Comparison of ENCODE assay signal across 21 cellular contexts in the genomic region with DNA sequence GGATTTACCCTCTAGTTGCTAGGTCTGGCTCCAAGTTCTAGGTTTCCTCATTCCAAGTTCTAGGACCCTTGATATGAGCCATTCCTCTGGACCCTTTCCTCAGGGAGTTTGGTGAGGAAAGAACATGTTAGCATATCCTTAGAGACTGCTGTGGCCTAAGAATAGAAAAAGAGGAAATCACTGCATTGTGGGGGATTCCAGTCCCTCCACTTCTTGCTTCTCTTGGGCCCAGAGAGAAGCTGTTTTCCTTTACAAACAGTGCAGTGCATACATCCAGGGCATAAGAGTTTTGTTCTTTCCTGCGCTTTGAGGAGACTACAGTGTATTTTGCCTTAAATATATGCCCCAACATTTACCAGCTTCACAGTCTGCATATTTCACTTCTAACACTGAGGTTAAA. TPM values are rescaled to one million over a fixed set of nuclear protein-coding genes. Genes with fewer than 3 reads are reported as not detected.
DNase-seq lines count a peak whose midpoint lies in the region; ATAC-seq, FAIRE-seq and TF ChIP-seq lines count a peak whose summit lies in the region.
"Had no signal": no experiment of that assay in that cellular context is flagged by ENCODE, and none has a peak within 500 bp of the region (broad histone marks: within the 10 kb centered on the region; RNA-seq: fewer than 3 reads in every experiment).

No MANE protein-coding gene starts in this region.

- H3K27me3 Mint-ChIP-seq in memory B cell = peaks cover 3% of the 10 kb centered on the region

- TF ChIP-seq RAD21 in SK-N-SH (IDR thresholded peaks at IDR 0.05; ENCODE audit: low read length) = no peak

- no peak for TF ChIP-seq POLR2A in tibial nerve (IDR thresholded peaks at IDR 0.05)

- H3K4me2 ChIP-seq in SK-N-SH = 0 out of 2 replicates have a peak overlapping the region, but pooled peaks have one; percentile 3
- H3K4me2 ChIP-seq: PC-9 had no signal

- H3K4me1 ChIP-seq in SK-N-SH (ENCODE audit: control insufficient read depth in 1 of 2, insufficient read depth in 2 of 2, low read depth in 1 of 2, low read length in 1 of 2) (peaks cover 0 to 16% of the 10 kb centered on the region in 2 experiments), tibial nerve (no peaks in the 10 kb centered on the region)

- H3K4me1 Mint-ChIP-seq in memory B cell = peaks cover 12% of the 10 kb centered on the region

- WGBS in SK-N-SH (ENCODE audit: low lambda C conversion rate) = 38% methylated on average over 1 of the region's 1 CpG
- WGBS in tibial nerve, 2 donors = 86 to 90% methylated on average over 1 of the region's 1 CpG

- H3K9me3 ChIP-seq in SK-N-SH (no peaks in the 10 kb centered on the region), tibial nerve (no peaks in the 10 kb centered on the region)

- H3K4me3 ChIP-seq in SK-N-SH (ENCODE audit: low read depth in 2 of 2, low read length in 1 of 2) (no peak overlapping the region), tibial nerve (no peak overlapping the region)
- H3K4me3 ChIP-seq: PC-9, SJCRH30 had no signal

- H3K4me3 Mint-ChIP-seq in memory B cell = no peak overlapping the region
- H3K4me3 Mint-ChIP-seq: CD4-positive, alpha-beta T cell had no signal

- CTCF ChIA-PET in SK-N-SH (lab: Yijun Ruan, JAX) = interaction anchor here (0.9 to 1.1 kb wide), 3 partner anchors 15 to 36 kb away, joined by 3 read pairs; no protein-coding TSS in a partner anchor

- H3F3A ChIP-seq in SK-N-SH (replicated peaks; ENCODE audit: insufficient read depth) = peaks cover 12% of the 10 kb centered on the region

- H3K27ac ChIP-seq in SK-N-SH (ENCODE audit: low read depth in 2 of 2, low read length in 1 of 2) (no peak overlapping the region), tibial nerve (no peak overlapping the region)
- H3K27ac ChIP-seq: PC-9, SJCRH30 had no signal

- DNase-seq in Ammon's horn (ENCODE audit: low spot score) (peak; percentile 14), GM18507 (ENCODE audit: extremely low spot score, insufficient read length, low read depth) (no peak), SK-N-SH (no peak), memory B cell (ENCODE audit: low spot score in 2 of 2) (no peak), omental fat pad (ENCODE audit: low spot score) (no peak), 8988T (no peak), tibial nerve (ENCODE audit: low spot score in 2 of 2) (no peak)
- DNase-seq in activated CD4-positive, alpha-beta T cell treated with anti-CD3 and anti-CD28 coated beads for 4 hours = no peak
- DNase-seq: Calu3; CD4-positive, alpha-beta T cell; DMS53; H7; Karpas-422; NCI-H1436; NCI-H2081; NCI-H510A; NCI-H82; PC-9; SJCRH30; T-helper 1 cell had no signal

- no peak overlapping the region for H3K27ac Mint-ChIP-seq in memory B cell
- H3K27ac Mint-ChIP-seq: CD4-positive, alpha-beta T cell had no signal

- no peak for TF ChIP-seq EP300 in SK-N-SH (IDR thresholded peaks at IDR 0.05; ENCODE audit: borderline replicate concordance in 1 of 2, low read depth in 1 of 2, low read length in 1 of 2)
- TF ChIP-seq EP300 in tibial nerve (IDR thresholded peaks at IDR 0.05) = no peak

- H3K36me3 Mint-ChIP-seq in memory B cell = no peaks in the 10 kb centered on the region

- peaks cover 3% of the 10 kb centered on the region for H3K9me3 Mint-ChIP-seq in memory B cell
- H3K9me3 Mint-ChIP-seq: CD4-positive, alpha-beta T cell had no signal

- no peaks in the 10 kb centered on the region for H3K79me2 ChIP-seq in SK-N-SH (ENCODE audit: insufficient read depth)

- H3K9me2 ChIP-seq in SK-N-SH = no peaks in the 10 kb centered on the region

- peaks cover 4% of the 10 kb centered on the region; the same call in 1 of the 2 replicates for H3K27me3 ChIP-seq in SK-N-SH (ENCODE audit: insufficient read depth)
- no peaks in the 10 kb centered on the region for H3K27me3 ChIP-seq in tibial nerve
- H3K27me3 ChIP-seq: SJCRH30 had no signal

- no peaks in the 10 kb centered on the region for H3K36me3 ChIP-seq in SK-N-SH (replicated peaks in 1 of 2; ENCODE audit: control insufficient read depth in 1 of 2, insufficient read depth in 2 of 2, low read length in 1 of 2)
- no peaks in the 10 kb centered on the region for H3K36me3 ChIP-seq in tibial nerve
- H3K36me3 ChIP-seq: SJCRH30 had no signal

- no peak for TF ChIP-seq CTCF in SK-N-SH (IDR thresholded peaks at IDR 0.05)
- TF ChIP-seq CTCF in omental fat pad (IDR thresholded peaks at IDR 0.05) = no peak
- TF ChIP-seq CTCF in tibial nerve (IDR thresholded peaks at IDR 0.05) = no peak

- no peak overlapping the region for H3K9ac ChIP-seq in SK-N-SH

- no peaks in the 10 kb centered on the region for H4K20me1 ChIP-seq in SK-N-SH (ENCODE audit: insufficient read depth)

- ATAC-seq in memory B cell (ENCODE audit: low read depth) (peak; percentile 35), omental fat pad (ENCODE audit: low FRiP score) (no peak)

- peak; percentile 44 for FAIRE-seq in GM18507 (lab: Jason Lieb, UNC)
- FAIRE-seq: A204.1 had no signal

- H2AFZ ChIP-seq in SK-N-SH (ENCODE audit: low read depth) = no peak overlapping the region
- H2AFZ ChIP-seq: PC-9 had no signal

- POLR2A ChIA-PET in SK-N-SH (lab: Yijun Ruan, JAX) = no interaction called here

TF ChIP-seq in SK-N-SH, 30 proteins besides CTCF, POLR2A, EP300 and RAD21 (continues in another document):
- TF ChIP-seq FOSL2 (IDR thresholded peaks at IDR 0.05; ENCODE audit: borderline replicate concordance, low read depth) = no peak
- TF ChIP-seq, protein P1, sequence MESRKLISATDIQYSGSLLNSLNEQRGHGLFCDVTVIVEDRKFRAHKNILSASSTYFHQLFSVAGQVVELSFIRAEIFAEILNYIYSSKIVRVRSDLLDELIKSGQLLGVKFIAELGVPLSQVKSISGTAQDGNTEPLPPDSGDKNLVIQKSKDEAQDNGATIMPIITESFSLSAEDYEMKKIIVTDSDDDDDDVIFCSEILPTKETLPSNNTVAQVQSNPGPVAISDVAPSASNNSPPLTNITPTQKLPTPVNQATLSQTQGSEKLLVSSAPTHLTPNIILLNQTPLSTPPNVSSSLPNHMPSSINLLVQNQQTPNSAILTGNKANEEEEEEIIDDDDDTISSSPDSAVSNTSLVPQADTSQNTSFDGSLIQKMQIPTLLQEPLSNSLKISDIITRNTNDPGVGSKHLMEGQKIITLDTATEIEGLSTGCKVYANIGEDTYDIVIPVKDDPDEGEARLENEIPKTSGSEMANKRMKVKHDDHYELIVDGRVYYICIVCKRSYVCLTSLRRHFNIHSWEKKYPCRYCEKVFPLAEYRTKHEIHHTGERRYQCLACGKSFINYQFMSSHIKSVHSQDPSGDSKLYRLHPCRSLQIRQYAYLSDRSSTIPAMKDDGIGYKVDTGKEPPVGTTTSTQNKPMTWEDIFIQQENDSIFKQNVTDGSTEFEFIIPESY (IDR thresholded peaks at IDR 0.05; ENCODE audit: borderline replicate concordance, low read depth) = no peak
- no peak for TF ChIP-seq YY1 (IDR thresholded peaks at IDR 0.05; ENCODE audit: low read depth)
- no peak for TF ChIP-seq MAX (IDR thresholded peaks at IDR 0.05; ENCODE audit: low read depth)
- no peak for TF ChIP-seq RFX5 (IDR thresholded peaks at IDR 0.05; ENCODE audit: low read length)
- TF ChIP-seq, protein P2, sequence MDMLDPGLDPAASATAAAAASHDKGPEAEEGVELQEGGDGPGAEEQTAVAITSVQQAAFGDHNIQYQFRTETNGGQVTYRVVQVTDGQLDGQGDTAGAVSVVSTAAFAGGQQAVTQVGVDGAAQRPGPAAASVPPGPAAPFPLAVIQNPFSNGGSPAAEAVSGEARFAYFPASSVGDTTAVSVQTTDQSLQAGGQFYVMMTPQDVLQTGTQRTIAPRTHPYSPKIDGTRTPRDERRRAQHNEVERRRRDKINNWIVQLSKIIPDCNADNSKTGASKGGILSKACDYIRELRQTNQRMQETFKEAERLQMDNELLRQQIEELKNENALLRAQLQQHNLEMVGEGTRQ (IDR thresholded peaks at IDR 0.05; ENCODE audit: borderline replicate concordance, low read depth, low read length) = no peak
- TF ChIP-seq, protein P3, sequence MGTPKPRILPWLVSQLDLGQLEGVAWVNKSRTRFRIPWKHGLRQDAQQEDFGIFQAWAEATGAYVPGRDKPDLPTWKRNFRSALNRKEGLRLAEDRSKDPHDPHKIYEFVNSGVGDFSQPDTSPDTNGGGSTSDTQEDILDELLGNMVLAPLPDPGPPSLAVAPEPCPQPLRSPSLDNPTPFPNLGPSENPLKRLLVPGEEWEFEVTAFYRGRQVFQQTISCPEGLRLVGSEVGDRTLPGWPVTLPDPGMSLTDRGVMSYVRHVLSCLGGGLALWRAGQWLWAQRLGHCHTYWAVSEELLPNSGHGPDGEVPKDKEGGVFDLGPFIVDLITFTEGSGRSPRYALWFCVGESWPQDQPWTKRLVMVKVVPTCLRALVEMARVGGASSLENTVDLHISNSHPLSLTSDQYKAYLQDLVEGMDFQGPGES (IDR thresholded peaks at IDR 0.05; ENCODE audit: low read depth, low read length) = no peak
- TF ChIP-seq PBX3 (IDR thresholded peaks at IDR 0.05) = no peak
- no peak for TF ChIP-seq POLR2AphosphoS5 (IDR thresholded peaks at IDR 0.05; ENCODE audit: low read depth, low read length)
- no peak for TF ChIP-seq CHD2 (IDR thresholded peaks at IDR 0.05; ENCODE audit: low read length, partially characterized antibody)
- no peak for TF ChIP-seq EZH2phosphoT487 (IDR thresholded peaks at IDR 0.05; ENCODE audit: borderline replicate concordance, low read depth)
- no peak for TF ChIP-seq ELF1 (IDR thresholded peaks at IDR 0.05)
- no peak for TF ChIP-seq GATA2 (CRISPR knock-in tag; IDR thresholded peaks at IDR 0.05)
- TF ChIP-seq NRF1 (IDR thresholded peaks at IDR 0.05; ENCODE audit: low read depth, low read length) = no peak
- no peak for TF ChIP-seq RCOR1 (IDR thresholded peaks at IDR 0.05; ENCODE audit: low read length)
- no peak for TF ChIP-seq TAF1 (IDR thresholded peaks at IDR 0.05; ENCODE audit: borderline replicate concordance, low read depth, low read length)
- no peak for TF ChIP-seq FOXM1 (IDR thresholded peaks at IDR 0.05; ENCODE audit: low read depth)

RNA-seq across cellular contexts. Expression of gene LLPH, which starts 59.0 kb away (rescaled TPM):
- 7.4 and 9.1 TPM in 2 replicates for polyA plus RNA-seq in SK-N-SH (2012; rRNA removed)
- 16.7 and 33.6 TPM in 2 replicates for polyA plus RNA-seq in SK-N-SH (2012; cell fraction: cytosol; rRNA removed)
- 1.3 and 2.8 TPM in 2 replicates for polyA plus RNA-seq in SK-N-SH (2012; cell fraction: nucleus; rRNA removed)
- total RNA-seq in omental fat pad (10 to 100 TPM in 1 of 4 donors, 1 to 10 TPM in 3; 6.8 to 10.1 (median 7.6) TPM), tibial nerve (1 to 10 TPM; 4.1 to 4.8 (median 4.4) TPM)
